ENCODE assay signal across 22 cellular contexts in the genomic region with DNA sequence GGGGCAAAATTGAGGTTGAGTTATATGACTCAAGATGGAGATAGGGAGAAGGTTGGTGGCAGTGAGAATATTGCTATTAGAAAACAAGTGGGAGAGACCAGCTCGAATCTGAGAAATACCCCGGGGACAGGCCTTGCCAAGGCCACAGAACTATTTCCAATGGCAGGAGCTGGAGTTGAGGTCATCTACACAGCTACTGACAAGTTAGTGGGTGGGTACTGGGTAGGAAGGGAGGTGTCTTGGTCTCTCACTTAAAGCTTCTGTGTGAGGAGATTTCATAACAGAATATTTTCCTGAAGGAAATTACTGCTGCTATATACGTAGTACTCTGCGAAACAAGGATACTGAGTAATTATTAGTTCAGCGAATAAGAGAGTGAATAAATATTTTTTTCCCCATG.
"Had no signal": no experiment of that assay in that cellular context is flagged by ENCODE, and none has a peak within 500 bp of the region (broad histone marks: within the 10 kb centered on the region; RNA-seq: fewer than 3 reads in every experiment).

No MANE protein-coding gene starts in this region.

- DNase-seq: islet precursor cell; left ventricle myocardium inferior; midbrain; mucosa of descending colon; naive thymus-derived CD4-positive, alpha-beta T cell; nucleus accumbens; right lobe of liver; stimulated activated CD4-positive, alpha-beta T cell treated with anti-CD3 and anti-CD28 coated beads, Interleukin-1b, Interleukin-23, amount 100 ng/mL, for 48 hours; stimulated activated CD4-positive, alpha-beta T cell treated with anti-CD3 and anti-CD28 coated beads, Interleukin-2, amount 100 ng/mL, for 48 hours; stimulated activated CD4-positive, alpha-beta T cell treated with anti-CD3 and anti-CD28 coated beads, Interleukin-4, amount 100 ng/mL, for 4 hours; stimulated activated CD8-positive, alpha-beta memory T cell treated with anti-CD3 and anti-CD28 coated beads, Interleukin-4, amount 100 ng/mL, for 48 hours; stimulated activated naive CD4-positive, alpha-beta T cell treated with Interleukin-2 at 50 U/mL for 16 hours; stimulated activated naive CD8-positive, alpha-beta T cell treated with anti-CD3 and anti-CD28 coated beads, Interleukin-15, amount 100 ng/mL, for 72 hours; substantia nigra; uterus had no signal

- H3K4me3 ChIP-seq: hepatocyte, left ventricle myocardium inferior, lung, mucosa of descending colon, right atrium auricular region, right lobe of liver, smooth muscle cell, tibial nerve, uterus had no signal

- H3K4me2 ChIP-seq: hepatocyte, smooth muscle cell had no signal

- H3K27ac ChIP-seq: hepatocyte, left ventricle myocardium inferior, right atrium auricular region, right lobe of liver, tibial nerve, uterus had no signal

- ATAC-seq: mucosa of descending colon; naive thymus-derived CD4-positive, alpha-beta T cell; natural killer cell treated with Interleukin-12 subunit alpha and Interleukin-12 subunit beta and Interleukin-15 and Interleukin-18, amount 100 ng/mL, for 72 hours; right lobe of liver; stimulated activated memory B cell treated with anti-CD40 and anti-IgM and Interleukin-4, amounts not matched to agents 10 μg/mL and 1 μg/mL and 100 μg/mL, for 72 hours; stimulated activated naive CD8-positive, alpha-beta T cell treated with anti-CD3 and anti-CD28 coated beads, Interleukin-15, amount 100 ng/mL, for 72 hours had no signal

- H3K36me3 ChIP-seq: left ventricle myocardium inferior, right atrium auricular region, right lobe of liver, tibial nerve, uterus had no signal

- H3K27me3 ChIP-seq: hepatocyte, right atrium auricular region, right lobe of liver, tibial nerve, uterus had no signal

- H2AFZ ChIP-seq: hepatocyte had no signal

- H3K9me3 ChIP-seq: left ventricle myocardium inferior, mucosa of descending colon, right atrium auricular region, right lobe of liver, tibial nerve, uterus had no signal

- H3K4me1 ChIP-seq: left ventricle myocardium inferior, right atrium auricular region, right lobe of liver, uterus had no signal
